1 cellular context compared by ENCODE assay signal in genomic region chr17:38693700-38694329, GRCh38.
TF ChIP-seq lines count a peak whose summit lies in the region.

No MANE protein-coding gene starts in this region.

TF ChIP-seq in HepG2, 621 proteins besides CTCF, POLR2A, EP300 and RAD21 (continues in another document):
- TF ChIP-seq ZNF619 (CRISPR knock-in tag; IDR thresholded peaks at IDR 0.05) (no peak), ZNF678 (CRISPR knock-in tag; IDR thresholded peaks at IDR 0.05) (peak; percentile 26; the same call in 1 of the 2 replicates), ZNF160 (CRISPR knock-in tag; IDR thresholded peaks at IDR 0.05) (no peak), RCOR2 (CRISPR knock-in tag; IDR thresholded peaks at IDR 0.05) (no peak), ZNF101 (CRISPR knock-in tag; IDR thresholded peaks at IDR 0.05; ENCODE audit: borderline replicate concordance, low read depth) (no peak), RFXANK (CRISPR knock-in tag; IDR thresholded peaks at IDR 0.05) (no peak), ATF1 (CRISPR knock-in tag; IDR thresholded peaks at IDR 0.05) (no peak), GATAD2A (CRISPR knock-in tag; IDR thresholded peaks at IDR 0.05) (0 out of 2 replicates have a peak, but pooled peaks have one; percentile 19), PRDM10 (CRISPR knock-in tag; IDR thresholded peaks at IDR 0.05; ENCODE audit: low read depth) (no peak), ZNF710 (CRISPR knock-in tag; IDR thresholded peaks at IDR 0.05; ENCODE audit: borderline replicate concordance) (no peak), ZBTB7A (CRISPR knock-in tag; IDR thresholded peaks at IDR 0.05) (no peak), ONECUT2 (CRISPR knock-in tag; IDR thresholded peaks at IDR 0.05) (no peak), SMYD3 (CRISPR knock-in tag; IDR thresholded peaks at IDR 0.05) (no peak), ZNF7 (CRISPR knock-in tag; IDR thresholded peaks at IDR 0.05) (no peak), HOXD1 (CRISPR knock-in tag; IDR thresholded peaks at IDR 0.05) (no peak), ZNF597 (CRISPR knock-in tag; IDR thresholded peaks at IDR 0.05) (no peak), GTF3A (CRISPR knock-in tag; conservative IDR thresholded peaks at IDR 0.05) (no peak), ZNF841 (CRISPR knock-in tag; IDR thresholded peaks at IDR 0.05; ENCODE audit: borderline replicate concordance) (no peak), KAT7 (CRISPR knock-in tag; IDR thresholded peaks at IDR 0.05; ENCODE audit: borderline replicate concordance) (no peak), GABPA (IDR thresholded peaks at IDR 0.05; ENCODE audit: low read depth, low read length) (no peak), GABPA (CRISPR knock-in tag; IDR thresholded peaks at IDR 0.05; ENCODE audit: low read depth) (no peak), THYN1 (CRISPR knock-in tag; IDR thresholded peaks at IDR 0.05; ENCODE audit: borderline replicate concordance, low read depth) (no peak), ZNF614 (CRISPR knock-in tag; IDR thresholded peaks at IDR 0.05; ENCODE audit: borderline replicate concordance) (0 out of 2 replicates have a peak, but pooled peaks have one; percentile 46), TRIM24 (CRISPR knock-in tag; IDR thresholded peaks at IDR 0.05) (no peak), ZNF234 (CRISPR knock-in tag; conservative IDR thresholded peaks at IDR 0.05) (no peak), ZNF484 (CRISPR knock-in tag; IDR thresholded peaks at IDR 0.05; ENCODE audit: borderline replicate concordance, low read depth) (no peak), ZSCAN9 (CRISPR knock-in tag; IDR thresholded peaks at IDR 0.05; ENCODE audit: borderline replicate concordance) (no peak), ZBTB2 (CRISPR knock-in tag; IDR thresholded peaks at IDR 0.05; ENCODE audit: low read depth) (no peak), ZNF691 (CRISPR knock-in tag; IDR thresholded peaks at IDR 0.05; ENCODE audit: borderline replicate concordance, low read depth) (no peak), HOXA9 (CRISPR knock-in tag; IDR thresholded peaks at IDR 0.05; ENCODE audit: borderline replicate concordance) (no peak), SETDB1 (CRISPR knock-in tag; IDR thresholded peaks at IDR 0.05; ENCODE audit: borderline replicate concordance) (no peak), ATRX (CRISPR knock-in tag; IDR thresholded peaks at IDR 0.05; ENCODE audit: borderline replicate concordance) (no peak), ZNF224 (CRISPR knock-in tag; IDR thresholded peaks at IDR 0.05) (no peak), ASH2L (IDR thresholded peaks at IDR 0.05; ENCODE audit: insufficient read length, low read depth, low read length) (no peak), MTA3 (CRISPR knock-in tag; IDR thresholded peaks at IDR 0.05) (no peak), JUND (CRISPR knock-in tag; IDR thresholded peaks at IDR 0.05) (no peak), SNRNP70 (IDR thresholded peaks at IDR 0.05; ENCODE audit: low read depth, low read length) (no peak), ZNF30 (CRISPR knock-in tag; IDR thresholded peaks at IDR 0.05) (no peak), ZKSCAN8 (CRISPR knock-in tag; IDR thresholded peaks at IDR 0.05; ENCODE audit: borderline replicate concordance) (0 out of 2 replicates have a peak, but pooled peaks have one; percentile 25), ARID2 (CRISPR knock-in tag; IDR thresholded peaks at IDR 0.05; ENCODE audit: borderline replicate concordance) (peak; percentile 36; the same call in 1 of the 2 replicates), GMEB1 (CRISPR knock-in tag; IDR thresholded peaks at IDR 0.05; ENCODE audit: borderline replicate concordance) (no peak), ZHX2 (IDR thresholded peaks at IDR 0.05; ENCODE audit: low read depth) (no peak), ZHX2 (CRISPR knock-in tag; IDR thresholded peaks at IDR 0.05; ENCODE audit: borderline replicate concordance) (no peak), SP4 (CRISPR knock-in tag; IDR thresholded peaks at IDR 0.05) (no peak), ZBTB20 (CRISPR knock-in tag; IDR thresholded peaks at IDR 0.05; ENCODE audit: borderline replicate concordance, low read depth) (peak; percentile 20; the same call in 1 of the 2 replicates), NFRKB (IDR thresholded peaks at IDR 0.05) (no peak), HES4 (CRISPR knock-in tag; IDR thresholded peaks at IDR 0.05; ENCODE audit: borderline replicate concordance) (peak; percentile 35; the same call in 1 of the 2 replicates), FOXO4 (CRISPR knock-in tag; conservative IDR thresholded peaks at IDR 0.05) (no peak), SP1 (IDR thresholded peaks at IDR 0.05) (no peak), SP1 (CRISPR knock-in tag; IDR thresholded peaks at IDR 0.05) (no peak)
